Comparison of ENCODE assay signal across 22 cellular contexts in genomic region chr10:29089094-29089493, GRCh38.
DNase-seq lines count a peak whose midpoint lies in the region; ATAC-seq, FAIRE-seq and TF ChIP-seq lines count a peak whose summit lies in the region.
"Had no signal": no experiment of that assay in that cellular context is flagged by ENCODE, and none has a peak within 500 bp of the region (broad histone marks: within the 10 kb centered on the region; RNA-seq: fewer than 3 reads in every experiment).

No MANE protein-coding gene starts in this region.

- H3K27ac ChIP-seq in right lobe of liver: no peak overlapping the region
- H3K27ac ChIP-seq: BLaER1 had no signal

- no peaks in the 10 kb centered on the region for H3K9me3 ChIP-seq in right lobe of liver
- H3K9me3 ChIP-seq: BE2C had no signal

- no peaks in the 10 kb centered on the region for H3K27me3 ChIP-seq in right lobe of liver
- H3K27me3 ChIP-seq: BE2C, BLaER1 had no signal

- no peak for FAIRE-seq in RCC 7860 (lab: Jason Lieb, UNC)
- FAIRE-seq: A204.1, D721Med, G401.6, GM12891, GM19239 had no signal

- TF ChIP-seq CTCF in right lobe of liver (IDR thresholded peaks at IDR 0.05): no peak

- ATAC-seq in left lobe of liver (peak; percentile 50), right lobe of liver (peak; percentile 54 to 77 (median 58)), GM21528 (IDR thresholded peaks at IDR 0.05; ENCODE audit: low FRiP score, unreplicated experiment) (no peak), GM19463 (IDR thresholded peaks at IDR 0.05; ENCODE audit: unreplicated experiment) (no peak)

- DNase-seq in left lobe of liver (ENCODE audit: low spot score): no peak
- DNase-seq in right lobe of liver: no peak
- DNase-seq in RCC 7860 (ENCODE audit: low spot score): no peak
- DNase-seq: 8988T; ACHN; BE2C; C1 segment of cervical spinal cord; Calu3; CD4-positive, alpha-beta memory T cell; CD4-positive, CD25-positive, alpha-beta regulatory T cell; CD8-positive, alpha-beta memory T cell; COR-L47; DMS79 treated with DMSO at 0.1 percent for 48 hours; GF-D8 had no signal

- no peak for TF ChIP-seq POLR2A in right lobe of liver (IDR thresholded peaks at IDR 0.05)

- H3K4me3 ChIP-seq in right lobe of liver: no peak overlapping the region
- H3K4me3 ChIP-seq: BLaER1 had no signal

- intact Hi-C loops in right lobe of liver (cut with DNase I): no loop called here

- H3K36me3 ChIP-seq in right lobe of liver: no peaks in the 10 kb centered on the region
- H3K36me3 ChIP-seq: BE2C, BLaER1 had no signal

- 36% methylated on average over 2 of the region's 2 CpGs for WGBS in right lobe of liver (ENCODE audit: insufficient coverage, low coverage, low lambda C conversion rate, missing lambda C conversion rate)

- H3K4me1 ChIP-seq in right lobe of liver: peaks cover 0 to 4% (median 0%) of the 10 kb centered on the region in 4 donors
- H3K4me1 ChIP-seq: BE2C, BLaER1 had no signal

Comparison
In these comparisons a context has a peak if more than half of its experiments do, and no peak if none do; other contexts are left out.
1. ATAC-seq: peak in left lobe of liver (single experiment) and right lobe of liver (4 of 4); none in GM21528 (single experiment) and GM19463 (single experiment).